1 cellular context compared by ENCODE assay signal in genomic region chr14:92105073-92105844, GRCh38.
TF ChIP-seq lines count a peak whose summit lies in the region.

No MANE protein-coding gene starts in this region.

TF ChIP-seq in H1, 55 proteins besides CTCF, POLR2A, EP300 and RAD21:
- TF ChIP-seq TAF7 (optimal IDR thresholded peaks at IDR 0.05; ENCODE audit: borderline replicate concordance, low read depth, low read length) (no peak), BCL11A (IDR thresholded peaks at IDR 0.05; ENCODE audit: low read depth in 2 of 2, low read length in 2 of 2) (no peak), SAP30 (IDR thresholded peaks at IDR 0.05; ENCODE audit: insufficient read depth, insufficient replicate concordance, low read length) (no peak), USF2 (IDR thresholded peaks at IDR 0.05; ENCODE audit: low read length) (no peak), YY1 (IDR thresholded peaks at IDR 0.05; ENCODE audit: low read depth, low read length) (no peak), TEAD4 (IDR thresholded peaks at IDR 0.05; ENCODE audit: low read depth, low read length) (no peak)
